In the genomic region with DNA sequence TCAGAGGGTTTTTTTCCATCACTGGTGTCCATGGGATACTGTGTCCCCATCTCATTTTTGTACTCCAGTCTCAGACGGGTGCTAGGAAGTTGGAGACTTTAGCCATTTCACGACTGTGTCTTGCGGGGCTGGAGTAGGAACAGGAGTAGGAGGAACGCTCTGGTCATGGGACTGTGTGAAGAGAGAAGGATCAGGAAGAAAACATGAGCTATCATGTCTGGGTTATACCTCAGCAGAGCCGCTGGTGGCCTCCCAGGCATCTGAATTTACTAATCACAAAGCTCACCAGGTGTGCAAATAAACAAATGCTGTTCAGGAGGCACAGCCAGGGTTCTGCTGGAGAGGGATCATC, we compare ENCODE assay signal across 9 cellular contexts.
DNase-seq lines count a peak whose midpoint lies in the region; ATAC-seq, FAIRE-seq and TF ChIP-seq lines count a peak whose summit lies in the region.
"Had no signal": no experiment of that assay in that cellular context is flagged by ENCODE, and none has a peak within 500 bp of the region (broad histone marks: within the 10 kb centered on the region; RNA-seq: fewer than 3 reads in every experiment).

No MANE protein-coding gene starts in this region.

- FAIRE-seq in urothelium cell line (lab: Jason Lieb, UNC): peak; percentile 20

- peaks cover 47 to 72% of the 10 kb centered on the region in 2 experiments for H3K4me1 ChIP-seq in SK-N-SH (ENCODE audit: control insufficient read depth in 1 of 2, insufficient read depth in 2 of 2, low read depth in 1 of 2, low read length in 1 of 2)
- H3K4me1 ChIP-seq in adrenal gland (replicated peaks in 1 of 2): peaks cover 36 to 60% of the 10 kb centered on the region in 2 donors
- H3K4me1 ChIP-seq in lower lobe of right lung: peaks cover 46% of the 10 kb centered on the region

- peaks cover 34% of the 10 kb centered on the region for H3F3A ChIP-seq in SK-N-SH (replicated peaks; ENCODE audit: insufficient read depth)

- TF ChIP-seq POLR2A in adrenal gland (IDR thresholded peaks at IDR 0.05): no peak

- ATAC-seq in SK-N-SH treated with all-trans-retinoic acid at 6 μM for 48 hours: no peak
- peak in 1 of 2 donors; percentile 14 for ATAC-seq in lower lobe of right lung
- ATAC-seq in GM21390 (IDR thresholded peaks at IDR 0.05; ENCODE audit: unreplicated experiment): no peak
- ATAC-seq in HG02852 (IDR thresholded peaks at IDR 0.05; ENCODE audit: unreplicated experiment): no peak

- no peak for TF ChIP-seq EP300 in SK-N-SH (IDR thresholded peaks at IDR 0.05; ENCODE audit: borderline replicate concordance in 1 of 2, low read depth in 1 of 2, low read length in 1 of 2)

- H3K27me3 ChIP-seq in SK-N-SH (ENCODE audit: insufficient read depth) (no peaks in the 10 kb centered on the region), adrenal gland (no peaks in the 10 kb centered on the region), lower lobe of right lung (ENCODE audit: low read depth) (no peaks in the 10 kb centered on the region)

- H3K79me2 ChIP-seq in SK-N-SH (ENCODE audit: insufficient read depth): peaks cover 47% of the 10 kb centered on the region

- no peaks in the 10 kb centered on the region for H3K36me3 ChIP-seq in SK-N-SH (replicated peaks in 1 of 2; ENCODE audit: control insufficient read depth in 1 of 2, insufficient read depth in 2 of 2, low read length in 1 of 2)
- H3K36me3 ChIP-seq in adrenal gland (replicated peaks in 1 of 2): no peaks in the 10 kb centered on the region
- no peaks in the 10 kb centered on the region for H3K36me3 ChIP-seq in lower lobe of right lung

- 78% methylated on average over 5 of the region's 5 CpGs for WGBS in SK-N-SH (ENCODE audit: low lambda C conversion rate)
- 24 to 50% (median 47%) methylated on average over 5 of the region's 5 CpGs for WGBS in adrenal gland, 4 donors

- H3K27ac ChIP-seq in SK-N-SH (ENCODE audit: low read depth in 2 of 2, low read length in 1 of 2) (peak overlapping the region; percentile 80 to 97), adrenal gland (peak overlapping the region; percentile 70 to 97 (median 90)), lower lobe of right lung (peak overlapping the region; percentile 46)

- TF ChIP-seq CTCF in SK-N-SH (IDR thresholded peaks at IDR 0.05) (no peak), adrenal gland (IDR thresholded peaks at IDR 0.05) (no peak), lower lobe of right lung (IDR thresholded peaks at IDR 0.05) (no peak)

- CTCF ChIA-PET in SK-N-SH (lab: Yijun Ruan, JAX): interaction anchor here (0.7 to 17.7 kb wide), 9 partner anchors 10 to 119 kb away, joined by 3 to 133 read pairs (median 3); no protein-coding TSS in a partner anchor

- H3K9me2 ChIP-seq in SK-N-SH: no peaks in the 10 kb centered on the region

- POLR2A ChIA-PET in SK-N-SH (lab: Yijun Ruan, JAX): interaction anchor here (0.5 to 1.6 kb wide), 2 partner anchors 12 to 23 kb away, joined by 4 to 8 read pairs; no protein-coding TSS in a partner anchor

- no peaks in the 10 kb centered on the region for H3K9me3 ChIP-seq in SK-N-SH
- no peaks in the 10 kb centered on the region for H3K9me3 ChIP-seq in adrenal gland (replicated peaks in 1 of 3)
- no peaks in the 10 kb centered on the region for H3K9me3 ChIP-seq in lower lobe of right lung

- no peaks in the 10 kb centered on the region for H4K20me1 ChIP-seq in SK-N-SH (ENCODE audit: insufficient read depth)

- DNase-seq in SK-N-SH (no peak), adrenal gland (peak in 1 of 7 donors; percentile 9), lower lobe of right lung (no peak), urothelium cell line (ENCODE audit: low spot score) (no peak)
- no peak for DNase-seq in NK-92 treated with Interleukin-12 subunit alpha and Interleukin-12 subunit beta, amount 100 ng/mL, for 24 hours (lab: John Stamatoyannopoulos, UW)
- DNase-seq: NCI-H1105 treated with DMSO at 0.1 percent for 48 hours had no signal

- intact Hi-C loops in adrenal gland (cut with DNase I) (no loop called here), lower lobe of right lung (cut with DNase I) (no loop called here)

- no peak for TF ChIP-seq RAD21 in SK-N-SH (IDR thresholded peaks at IDR 0.05; ENCODE audit: low read length)

- peak overlapping the region; percentile 60 for H3K9ac ChIP-seq in SK-N-SH

- H3K4me3 ChIP-seq in SK-N-SH (ENCODE audit: low read depth in 2 of 2, low read length in 1 of 2) (no peak overlapping the region; a peak in 1 of 4 replicates), adrenal gland (no peak overlapping the region), lower lobe of right lung (no peak overlapping the region)

- peak overlapping the region; percentile 71 for H3K4me2 ChIP-seq in SK-N-SH

- H2AFZ ChIP-seq in SK-N-SH (ENCODE audit: low read depth): no peak overlapping the region

TF ChIP-seq in SK-N-SH, 30 proteins besides CTCF, POLR2A, EP300 and RAD21:
- no peak for TF ChIP-seq SMC3 (IDR thresholded peaks at IDR 0.05; ENCODE audit: low read depth, low read length)
- no peak for TF ChIP-seq TAF1 (IDR thresholded peaks at IDR 0.05; ENCODE audit: borderline replicate concordance, low read depth, low read length)
- no peak for TF ChIP-seq GATA2 (CRISPR knock-in tag; IDR thresholded peaks at IDR 0.05)
- TF ChIP-seq MXI1 (IDR thresholded peaks at IDR 0.05; ENCODE audit: low read depth, low read length): 0 out of 2 replicates have a peak, but pooled peaks have one; percentile 2
- TF ChIP-seq ELF1 (IDR thresholded peaks at IDR 0.05): no peak
- no peak for TF ChIP-seq TCF12 (IDR thresholded peaks at IDR 0.05)

TF ChIP-seq in SK-N-SH treated with all-trans-retinoic acid at 6 μM for 48 hours, 23 proteins besides CTCF, POLR2A, EP300 and RAD21:
- TF ChIP-seq BACH2 (CRISPR knock-in tag; IDR thresholded peaks at IDR 0.05; ENCODE audit: borderline replicate concordance) (no peak), ZNF70 (CRISPR knock-in tag; IDR thresholded peaks at IDR 0.05) (no peak), ESRRG (CRISPR knock-in tag; IDR thresholded peaks at IDR 0.05) (no peak), ZNF565 (CRISPR knock-in tag; conservative IDR thresholded peaks at IDR 0.05; ENCODE audit: low read depth) (no peak), SNAI2 (CRISPR knock-in tag; IDR thresholded peaks at IDR 0.05) (no peak), RARB (CRISPR knock-in tag; IDR thresholded peaks at IDR 0.05) (no peak), PPARA (CRISPR knock-in tag; IDR thresholded peaks at IDR 0.05; ENCODE audit: borderline replicate concordance) (no peak), ZFP30 (CRISPR knock-in tag; IDR thresholded peaks at IDR 0.05) (no peak), ARNTL (CRISPR knock-in tag; IDR thresholded peaks at IDR 0.05; ENCODE audit: borderline replicate concordance, low read depth) (no peak)
- TF ChIP-seq, protein P1, sequence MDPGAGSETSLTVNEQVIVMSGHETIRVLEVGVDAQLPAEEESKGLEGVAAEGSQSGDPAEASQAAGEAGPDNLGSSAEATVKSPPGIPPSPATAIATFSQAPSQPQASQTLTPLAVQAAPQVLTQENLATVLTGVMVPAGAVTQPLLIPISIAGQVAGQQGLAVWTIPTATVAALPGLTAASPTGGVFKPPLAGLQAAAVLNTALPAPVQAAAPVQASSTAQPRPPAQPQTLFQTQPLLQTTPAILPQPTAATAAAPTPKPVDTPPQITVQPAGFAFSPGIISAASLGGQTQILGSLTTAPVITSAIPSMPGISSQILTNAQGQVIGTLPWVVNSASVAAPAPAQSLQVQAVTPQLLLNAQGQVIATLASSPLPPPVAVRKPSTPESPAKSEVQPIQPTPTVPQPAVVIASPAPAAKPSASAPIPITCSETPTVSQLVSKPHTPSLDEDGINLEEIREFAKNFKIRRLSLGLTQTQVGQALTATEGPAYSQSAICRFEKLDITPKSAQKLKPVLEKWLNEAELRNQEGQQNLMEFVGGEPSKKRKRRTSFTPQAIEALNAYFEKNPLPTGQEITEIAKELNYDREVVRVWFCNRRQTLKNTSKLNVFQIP (CRISPR knock-in tag; IDR thresholded peaks at IDR 0.05; ENCODE audit: borderline replicate concordance, low read depth): no peak
- TF ChIP-seq, protein P2, sequence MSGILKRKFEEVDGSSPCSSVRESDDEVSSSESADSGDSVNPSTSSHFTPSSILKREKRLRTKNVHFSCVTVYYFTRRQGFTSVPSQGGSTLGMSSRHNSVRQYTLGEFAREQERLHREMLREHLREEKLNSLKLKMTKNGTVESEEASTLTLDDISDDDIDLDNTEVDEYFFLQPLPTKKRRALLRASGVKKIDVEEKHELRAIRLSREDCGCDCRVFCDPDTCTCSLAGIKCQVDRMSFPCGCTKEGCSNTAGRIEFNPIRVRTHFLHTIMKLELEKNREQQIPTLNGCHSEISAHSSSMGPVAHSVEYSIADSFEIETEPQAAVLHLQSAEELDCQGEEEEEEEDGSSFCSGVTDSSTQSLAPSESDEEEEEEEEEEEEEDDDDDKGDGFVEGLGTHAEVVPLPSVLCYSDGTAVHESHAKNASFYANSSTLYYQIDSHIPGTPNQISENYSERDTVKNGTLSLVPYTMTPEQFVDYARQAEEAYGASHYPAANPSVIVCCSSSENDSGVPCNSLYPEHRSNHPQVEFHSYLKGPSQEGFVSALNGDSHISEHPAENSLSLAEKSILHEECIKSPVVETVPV (CRISPR knock-in tag; IDR thresholded peaks at IDR 0.05): no peak
